Comparison of ENCODE assay signal across 19 cellular contexts in genomic region chr2:107502463-107503079, GRCh38.
"Had no signal": no experiment of that assay in that cellular context is flagged by ENCODE, and none has a peak within 500 bp of the region (broad histone marks: within the 10 kb centered on the region; RNA-seq: fewer than 3 reads in every experiment).

No MANE protein-coding gene starts in this region.

- H3K4me1 ChIP-seq: ascending aorta, left ventricle myocardium inferior had no signal

- H3K9me3 ChIP-seq: ascending aorta, thyroid gland had no signal

- H3K9me3 Mint-ChIP-seq: stimulated activated memory B cell treated with anti-CD40 and anti-IgM and Interleukin-4, amounts not matched to agents 10 μg/mL and 1 μg/mL and 100 μg/mL, for 72 hours had no signal

- H3K27me3 Mint-ChIP-seq: activated naive CD8-positive, alpha-beta T cell treated with anti-CD3 and anti-CD28 coated beads, Interleukin-2, amount 10 ng/mL, durations not matched to agents 7 days and 5 days; dendritic cell treated with granulocyte-macrophage colony-stimulating factor and Interleukin-4, amounts not matched to agents 40 ng/mL and 50 ng/mL, for 4 days; stimulated activated memory B cell treated with anti-CD40 and anti-IgM and Interleukin-4, amounts not matched to agents 10 μg/mL and 1 μg/mL and 100 μg/mL, for 72 hours had no signal

- H3K4me3 ChIP-seq: ascending aorta, left ventricle myocardium inferior, thyroid gland had no signal

- H3K4me3 Mint-ChIP-seq: activated naive CD8-positive, alpha-beta T cell treated with anti-CD3 and anti-CD28 coated beads, Interleukin-2, amount 10 ng/mL, durations not matched to agents 7 days and 5 days; dendritic cell treated with granulocyte-macrophage colony-stimulating factor and Interleukin-4, amounts not matched to agents 40 ng/mL and 50 ng/mL, for 4 days; natural killer cell; stimulated activated memory B cell treated with anti-CD40 and anti-IgM and Interleukin-4, amounts not matched to agents 10 μg/mL and 1 μg/mL and 100 μg/mL, for 72 hours had no signal

- H3K36me3 Mint-ChIP-seq: activated naive CD8-positive, alpha-beta T cell treated with anti-CD3 and anti-CD28 coated beads, Interleukin-2, amount 10 ng/mL, durations not matched to agents 7 days and 5 days; natural killer cell; stimulated activated memory B cell treated with anti-CD40 and anti-IgM and Interleukin-4, amounts not matched to agents 10 μg/mL and 1 μg/mL and 100 μg/mL, for 72 hours had no signal

- ATAC-seq: natural killer cell; stimulated activated memory B cell treated with anti-CD40 and anti-IgM and Interleukin-4, amounts not matched to agents 10 μg/mL and 1 μg/mL and 100 μg/mL, for 72 hours had no signal

- H3K27me3 ChIP-seq: ascending aorta, thyroid gland had no signal

- H3K4me1 Mint-ChIP-seq: activated naive CD8-positive, alpha-beta T cell treated with anti-CD3 and anti-CD28 coated beads, Interleukin-2, amount 10 ng/mL, durations not matched to agents 7 days and 5 days; natural killer cell; stimulated activated memory B cell treated with anti-CD40 and anti-IgM and Interleukin-4, amounts not matched to agents 10 μg/mL and 1 μg/mL and 100 μg/mL, for 72 hours had no signal

- H3K36me3 ChIP-seq: ascending aorta, left ventricle myocardium inferior, thyroid gland had no signal

- H3K27ac Mint-ChIP-seq: activated naive CD8-positive, alpha-beta T cell treated with anti-CD3 and anti-CD28 coated beads, Interleukin-2, amount 10 ng/mL, durations not matched to agents 7 days and 5 days; dendritic cell treated with granulocyte-macrophage colony-stimulating factor and Interleukin-4, amounts not matched to agents 40 ng/mL and 50 ng/mL, for 4 days; natural killer cell; stimulated activated memory B cell treated with anti-CD40 and anti-IgM and Interleukin-4, amounts not matched to agents 10 μg/mL and 1 μg/mL and 100 μg/mL, for 72 hours had no signal

- DNase-seq: activated CD4-positive, alpha-beta T cell treated with anti-CD3 and anti-CD28 coated beads for 1 hour; activated CD4-positive, alpha-beta T cell treated with anti-CD3 and anti-CD28 coated beads, Interleukin-2, amount 50 U/mL, for 4 hours; activated naive CD4-positive, alpha-beta T cell; activated naive CD8-positive, alpha-beta T cell treated with anti-CD3 and anti-CD28 coated beads, Interleukin-2, amount 10 ng/mL, durations not matched to agents 7 days and 5 days; activated T-cell treated with anti-CD3 and anti-CD28 coated beads for 4 hours; effector memory CD4-positive, alpha-beta T cell; foreskin melanocyte; head of caudate nucleus; left ventricle myocardium inferior; natural killer cell; nucleus accumbens; posterior cingulate gyrus; stimulated activated CD4-positive, alpha-beta T cell treated with anti-CD3 and anti-CD28 coated beads, Interleukin-2, amount 100 ng/mL, for 48 hours; T1000; thyroid gland had no signal

- H3K27ac ChIP-seq: ascending aorta, epithelial cell of prostate, left ventricle myocardium inferior had no signal
